In the genomic region with DNA sequence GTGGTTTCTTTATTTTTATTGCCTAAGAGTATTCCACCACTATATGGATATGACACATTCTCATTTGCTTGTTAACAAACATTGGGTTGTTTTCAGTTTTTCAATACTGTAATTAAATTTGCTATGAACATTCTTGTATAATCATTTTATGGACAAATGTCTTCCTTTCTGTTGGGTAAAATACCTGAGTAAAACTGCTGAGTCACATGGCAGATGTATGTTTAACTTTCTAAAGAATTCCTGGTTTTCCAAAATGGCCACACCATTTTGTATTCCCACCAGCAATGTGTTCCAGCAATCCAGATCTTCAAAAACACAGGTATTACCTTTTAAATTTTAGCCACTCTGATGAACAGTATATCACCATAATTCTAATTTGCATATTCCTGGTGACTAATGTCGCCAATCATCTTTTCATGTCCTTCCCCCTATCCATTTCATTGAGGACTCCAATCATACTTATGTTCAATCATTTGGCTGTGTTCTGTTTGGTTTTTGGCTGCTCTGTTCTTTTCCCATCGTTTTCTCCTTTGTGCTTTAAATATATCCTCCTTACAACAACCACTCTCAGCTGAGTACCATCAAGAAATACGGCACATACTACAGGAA, we compare ENCODE assay signal across 28 cellular contexts. TPM values are rescaled to one million over a fixed set of nuclear protein-coding genes. Genes with fewer than 3 reads are reported as not detected.
DNase-seq lines count a peak whose midpoint lies in the region; ATAC-seq, FAIRE-seq and TF ChIP-seq lines count a peak whose summit lies in the region.
"Had no signal": no experiment of that assay in that cellular context is flagged by ENCODE, and none has a peak within 500 bp of the region (broad histone marks: within the 10 kb centered on the region; RNA-seq: fewer than 3 reads in every experiment).

No MANE protein-coding gene starts in this region.

- H3K27me3 ChIP-seq in foreskin keratinocyte = no peaks in the 10 kb centered on the region
- H3K27me3 ChIP-seq: esophagus squamous epithelium, spleen, stomach, tibial nerve had no signal

- H3K9me3 Mint-ChIP-seq in activated T-helper 17 cell treated with anti-CD3 and anti-CD28 coated beads, Interleukin-2, amount 50 U/mL, for 72 hours = no peaks in the 10 kb centered on the region
- H3K9me3 Mint-ChIP-seq: memory B cell had no signal

- FAIRE-seq in A549 (lab: Jason Lieb, UNC) = no peak

- POLR2A ChIA-PET in A549 (lab: Yijun Ruan, JAX) = no interaction called here

- peak overlapping the region; percentile 34 for H3K4me3 Mint-ChIP-seq in activated T-helper 17 cell treated with anti-CD3 and anti-CD28 coated beads, Interleukin-2, amount 50 U/mL, for 72 hours
- H3K4me3 Mint-ChIP-seq: memory B cell, T-cell had no signal

- no peaks in the 10 kb centered on the region for H3K9me3 ChIP-seq in A549
- H3K9me3 ChIP-seq: esophagus squamous epithelium, spleen, stomach, tibial nerve had no signal

- H3K4me1 ChIP-seq in A549 (peaks cover 20% of the 10 kb centered on the region), foreskin keratinocyte (peaks cover 22% of the 10 kb centered on the region)

- TF ChIP-seq EP300 in A549 (IDR thresholded peaks at IDR 0.05) = no peak

- H3K27ac Mint-ChIP-seq in activated T-helper 17 cell treated with anti-CD3 and anti-CD28 coated beads, Interleukin-2, amount 50 U/mL, for 72 hours = peak overlapping the region; percentile 54
- H3K27ac Mint-ChIP-seq: memory B cell, T-cell had no signal

- H3K4me2 ChIP-seq in A549 = peak overlapping the region; percentile 4; the same call in 1 of the 3 replicates

- TF ChIP-seq RAD21 in A549 (conservative IDR thresholded peaks at IDR 0.05 in 1 of 2, IDR thresholded peaks at IDR 0.05 in 1 of 2) = no peak

- peak overlapping the region; percentile 5 to 45; a peak in 3 of 6 replicates for H3K27ac ChIP-seq in A549
- H3K27ac ChIP-seq in foreskin keratinocyte = no peak overlapping the region
- H3K27ac ChIP-seq: 22Rv1, esophagus squamous epithelium, spleen, stomach, tibial nerve had no signal

- H3K4me3 ChIP-seq in A549 = no peak overlapping the region
- H3K4me3 ChIP-seq: esophagus squamous epithelium, spleen, stomach, tibial nerve had no signal

- H3K27me3 Mint-ChIP-seq in activated T-helper 17 cell treated with anti-CD3 and anti-CD28 coated beads, Interleukin-2, amount 50 U/mL, for 72 hours = no peaks in the 10 kb centered on the region
- H3K27me3 Mint-ChIP-seq: memory B cell, T-cell had no signal

- TF ChIP-seq CTCF in A549 (IDR thresholded peaks at IDR 0.05) (no peak), foreskin keratinocyte (conservative IDR thresholded peaks at IDR 0.05) (no peak)

- peak; percentile 25 for DNase-seq in DMS53 (lab: John Stamatoyannopoulos, UW)
- no peak for DNase-seq in DMS53 treated with DMSO at 0.1 percent for 48 hours (lab: John Stamatoyannopoulos, UW; ENCODE audit: unreplicated experiment)
- DNase-seq in A549 (ENCODE audit: low read depth in 1 of 2, low spot score in 1 of 2) = peak in 1 of 2 experiments; percentile 18
- no peak for DNase-seq in foreskin keratinocyte
- DNase-seq in SW480 (ENCODE audit: low spot score) = no peak
- DNase-seq in T1000 (lab: John Stamatoyannopoulos, UW) = no peak
- DNase-seq: activated CD4-positive, alpha-beta T cell treated with anti-CD3 and anti-CD28 coated beads, Interleukin-2, amount 50 U/mL, for 1 hour; activated CD8-positive, alpha-beta memory T cell treated with anti-CD3 and anti-CD28 coated beads, Interleukin-2, amount 50 U/mL, for 4 hours; activated naive CD4-positive, alpha-beta T cell treated with anti-CD3 and anti-CD28 coated beads, Interleukin-2, amount 50 U/mL, for 16 hours; cerebellar nuclear complex; DND-41; effector CD4-positive, alpha-beta T cell; esophagus squamous epithelium; Karpas-422; left cardiac atrium; NCI-H1694 treated with DMSO at 0.1 percent for 48 hours; NCI-H774; OCI-M1; SIG-M5; spleen; stimulated activated CD4-positive, alpha-beta T cell treated with anti-CD3 and anti-CD28 coated beads, Interleukin-4, amount 100 ng/mL, for 1 hour; stomach; T-cell had no signal

- 88% methylated on average over 3 of the region's 3 CpGs for WGBS in A549 (ENCODE audit: missing lambda C conversion rate)

- peaks cover 37% of the 10 kb centered on the region for H3K4me1 Mint-ChIP-seq in activated T-helper 17 cell treated with anti-CD3 and anti-CD28 coated beads, Interleukin-2, amount 50 U/mL, for 72 hours

- ATAC-seq in A549 = no peak
- peak; percentile 63 for ATAC-seq in activated T-helper 17 cell treated with anti-CD3 and anti-CD28 coated beads, Interleukin-2, amount 50 U/mL, for 72 hours (replicated peaks)
- ATAC-seq in foreskin keratinocyte = peak; percentile 36
- ATAC-seq in GM19467 (IDR thresholded peaks at IDR 0.05; ENCODE audit: unreplicated experiment) = no peak
- ATAC-seq: left cardiac atrium, T-cell had no signal

- H3K36me3 Mint-ChIP-seq in activated T-helper 17 cell treated with anti-CD3 and anti-CD28 coated beads, Interleukin-2, amount 50 U/mL, for 72 hours (ENCODE audit: low read depth) = no peaks in the 10 kb centered on the region

- CTCF ChIA-PET in A549 (lab: Yijun Ruan, JAX) = no interaction called here

- no peak for TF ChIP-seq POLR2A in A549 (IDR thresholded peaks at IDR 0.05; ENCODE audit: low read length)

TF ChIP-seq in A549, 52 proteins besides CTCF, POLR2A, EP300 and RAD21:
- TF ChIP-seq, protein P1, sequence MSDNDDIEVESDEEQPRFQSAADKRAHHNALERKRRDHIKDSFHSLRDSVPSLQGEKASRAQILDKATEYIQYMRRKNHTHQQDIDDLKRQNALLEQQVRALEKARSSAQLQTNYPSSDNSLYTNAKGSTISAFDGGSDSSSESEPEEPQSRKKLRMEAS (IDR thresholded peaks at IDR 0.05) = no peak
- TF ChIP-seq FOXS1 (CRISPR knock-in tag; IDR thresholded peaks at IDR 0.05) = no peak
- TF ChIP-seq KDM1A (IDR thresholded peaks at IDR 0.05; ENCODE audit: low read depth) = no peak
- TF ChIP-seq CBX8 (IDR thresholded peaks at IDR 0.05) = no peak
- peak; percentile 93 for TF ChIP-seq MAFK (IDR thresholded peaks at IDR 0.05; ENCODE audit: partially characterized antibody)
- no peak for TF ChIP-seq EHMT2 (IDR thresholded peaks at IDR 0.05; ENCODE audit: low read depth)
- no peak for TF ChIP-seq SREBF2 (IDR thresholded peaks at IDR 0.05)
- TF ChIP-seq CHD2 (IDR thresholded peaks at IDR 0.05; ENCODE audit: low read length, partially characterized antibody) = no peak
- no peak for TF ChIP-seq CBX2 (IDR thresholded peaks at IDR 0.05; ENCODE audit: borderline replicate concordance, low read depth)
- TF ChIP-seq HDAC2 (IDR thresholded peaks at IDR 0.05) = no peak
- no peak for TF ChIP-seq RFX5 (IDR thresholded peaks at IDR 0.05)
- TF ChIP-seq FOSL2 (IDR thresholded peaks at IDR 0.05) = no peak
- TF ChIP-seq FOSL2 (CRISPR knock-in tag; IDR thresholded peaks at IDR 0.05) = no peak
- TF ChIP-seq EHF (CRISPR knock-in tag; IDR thresholded peaks at IDR 0.05) = no peak
- TF ChIP-seq NFE2L2 (conservative IDR thresholded peaks at IDR 0.05; ENCODE audit: low read length) = peak; percentile 89

RNA-seq across cellular contexts. Expression of a gene that starts 36.0 kb away (rescaled TPM):
- 34.5 and 43.5 TPM in 2 replicates for polyA plus RNA-seq in A549 (2011; rRNA removed)
- polyA plus RNA-seq in A549 (2012; cell fraction: cytosol; rRNA removed) = 5.1 and 6.4 TPM in 2 replicates
- polyA plus RNA-seq in A549 (2012; cell fraction: nucleus; rRNA removed) = 5.5 TPM in 2 replicates
- 11.2 to 12.1 TPM (median 11.4 TPM) in 3 replicates for polyA plus RNA-seq in A549 (2017; fragmentation: RNase III; extraction: RNeasy Plus Mini Kit Qiagen cat#74134 plus additional on column Dnase treatment)
- polyA minus RNA-seq in A549 (2011; rRNA and poly(A)+ RNA removed) = 49.2 and 54.1 TPM in 2 replicates
- total RNA-seq in activated T-helper 17 cell treated with anti-CD3 and anti-CD28 coated beads, Interleukin-2, amount 50 U/mL, for 72 hours = 10 to 100 TPM; 28.5 to 38.1 TPM
- total RNA-seq in foreskin keratinocyte = 44.0 and 51.7 TPM in 2 replicates
- 11.0 and 11.1 TPM in 2 replicates for polyA plus RNA-seq in foreskin keratinocyte

Comparison
In these comparisons a context has a peak if more than half of its experiments do, and no peak if none do; other contexts are left out.
1. ATAC-seq: peak in activated T-helper 17 cell treated with anti-CD3 and anti-CD28 coated beads, Interleukin-2, amount 50 U/mL, for 72 hours (single experiment) and foreskin keratinocyte (single experiment); none in A549 (0 of 2) and GM19467 (single experiment).